ENCODE assay signal across 28 cellular contexts in the genomic region with DNA sequence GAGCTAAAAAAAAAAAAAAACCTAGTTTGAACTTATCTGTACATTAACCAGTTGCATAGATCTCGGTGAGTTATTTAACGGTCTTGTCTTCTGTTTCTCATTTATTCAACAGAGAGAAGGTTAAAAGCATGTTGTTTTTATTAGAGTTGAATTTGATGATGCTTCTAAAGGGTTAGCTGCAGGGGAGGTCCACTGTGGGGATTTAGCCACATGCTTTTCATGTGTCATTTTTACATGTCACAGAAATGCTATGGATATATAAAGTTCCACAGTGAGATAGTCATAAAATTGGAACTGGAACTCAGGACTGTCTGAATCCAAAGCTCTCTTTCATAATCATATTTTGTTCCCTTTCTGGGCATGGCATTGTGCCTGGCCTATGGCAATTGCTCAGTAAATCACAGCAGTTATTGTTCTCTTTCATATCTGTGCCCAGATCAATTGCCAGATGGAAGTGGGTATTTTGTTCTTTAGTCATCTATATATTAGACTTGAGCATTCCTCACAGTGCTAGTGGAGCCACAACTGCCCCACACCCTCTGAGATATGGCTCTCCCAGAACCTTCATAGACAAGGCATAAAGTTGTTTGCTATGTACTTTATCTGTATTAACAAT.
"Had no signal": no experiment of that assay in that cellular context is flagged by ENCODE, and none has a peak within 500 bp of the region (broad histone marks: within the 10 kb centered on the region; RNA-seq: fewer than 3 reads in every experiment).

No MANE protein-coding gene starts in this region.

- H3K9me3 Mint-ChIP-seq: stimulated activated memory B cell treated with anti-CD40 and anti-IgM and Interleukin-4, amounts not matched to agents 10 μg/mL and 1 μg/mL and 100 μg/mL, for 72 hours; type B pancreatic cell had no signal

- H3K36me3 ChIP-seq: stomach, suprapubic skin, thoracic aorta, thyroid gland, tibial artery, tibial nerve, transverse colon, upper lobe of left lung, upper lobe of right lung, uterus, vagina had no signal

- H3K27ac ChIP-seq: stomach, suprapubic skin, testis, thoracic aorta, thyroid gland, tibial artery, tibial nerve, transverse colon, upper lobe of left lung, upper lobe of right lung, uterus, vagina had no signal

- H3K27me3 Mint-ChIP-seq: stimulated activated memory B cell treated with anti-CD40 and anti-IgM and Interleukin-4, amounts not matched to agents 10 μg/mL and 1 μg/mL and 100 μg/mL, for 72 hours; stimulated activated naive B cell treated with anti-CD40 and anti-IgM and Interleukin-4, amounts not matched to agents 10 μg/mL and 1 μg/mL and 100 μg/mL, for 72 hours; stimulated activated naive CD8-positive, alpha-beta T cell treated with anti-CD3 and anti-CD28 coated beads, Interleukin-15, amount 100 ng/mL, for 72 hours; stimulated activated naive CD8-positive, alpha-beta T cell treated with anti-CD3 and anti-CD28 coated beads, Interleukin-15, Interleukin-2, amounts not matched to agents 100 ng/mL and 50 ng/mL, for 24 hours had no signal

- H3K4me3 ChIP-seq: stomach, suprapubic skin, testis, thoracic aorta, thyroid gland, tibial artery, tibial nerve, transverse colon, upper lobe of left lung, upper lobe of right lung, uterus, vagina had no signal

- H3K36me3 Mint-ChIP-seq: stimulated activated effector memory CD8-positive, alpha-beta T cell treated with anti-CD3 and anti-CD28 coated beads, Interleukin-12 subunit alpha, Interleukin-12 subunit beta, amount 100 ng/mL, for 72 hours; stimulated activated memory B cell treated with anti-CD40 and anti-IgM and Interleukin-4, amounts not matched to agents 10 μg/mL and 1 μg/mL and 100 μg/mL, for 72 hours; stimulated activated naive B cell treated with anti-CD40 and anti-IgM and Interleukin-4, amounts not matched to agents 10 μg/mL and 1 μg/mL and 100 μg/mL, for 72 hours; type B pancreatic cell had no signal

- DNase-seq: stimulated activated CD4-positive, alpha-beta T cell treated with anti-CD3 and anti-CD28 coated beads, Interleukin-2, amount 100 ng/mL, for 48 hours; stimulated activated CD4-positive, alpha-beta T cell treated with anti-CD3 and anti-CD28 coated beads, Interleukin-4, amount 100 ng/mL, for 1 hour; stimulated activated CD4-positive, alpha-beta T cell treated with anti-CD3 and anti-CD28 coated beads, Interleukin-4, amount 100 ng/mL, for 24 hours; stimulated activated CD4-positive, alpha-beta T cell treated with anti-CD3 and anti-CD28 coated beads, Interleukin-4, amount 100 ng/mL, for 4 hours; stimulated activated CD8-positive, alpha-beta memory T cell treated with anti-CD3 and anti-CD28 coated beads, Interleukin-4, amount 100 ng/mL, for 48 hours; stimulated activated naive B cell treated with anti-CD40 and anti-IgM and Interleukin-4, amounts not matched to agents 10 μg/mL and 1 μg/mL and 100 μg/mL, for 72 hours; stimulated activated naive CD4-positive, alpha-beta T cell; stimulated activated naive CD4-positive, alpha-beta T cell treated with Interleukin-2 at 50 U/mL for 16 hours; stimulated activated naive CD8-positive, alpha-beta T cell treated with anti-CD3 and anti-CD28 coated beads, Interleukin-15, amount 100 ng/mL, for 72 hours; stimulated activated naive CD8-positive, alpha-beta T cell treated with anti-CD3 and anti-CD28 coated beads, Interleukin-15, Interleukin-2, amounts not matched to agents 100 U/mL and 50 U/mL, for 24 hours; stomach; substantia nigra; testis; thyroid gland; tibial artery; transverse colon; trophoblast cell; upper lobe of left lung; upper lobe of right lung; uterus had no signal

- H3K4me1 ChIP-seq: stomach, suprapubic skin, testis, thyroid gland, tibial artery, tibial nerve, transverse colon, upper lobe of left lung, upper lobe of right lung, uterus, vagina had no signal

- ATAC-seq: stimulated activated effector memory CD8-positive, alpha-beta T cell treated with anti-CD3 and anti-CD28 coated beads, Interleukin-12 subunit alpha, Interleukin-12 subunit beta, amount 100 ng/mL, for 72 hours; stimulated activated memory B cell treated with anti-CD40 and anti-IgM and Interleukin-4, amounts not matched to agents 10 μg/mL and 1 μg/mL and 100 μg/mL, for 72 hours; stimulated activated naive B cell treated with anti-CD40 and anti-IgM and Interleukin-4, amounts not matched to agents 10 μg/mL and 1 μg/mL and 100 μg/mL, for 72 hours; stimulated activated naive CD8-positive, alpha-beta T cell treated with anti-CD3 and anti-CD28 coated beads, Interleukin-15, amount 100 ng/mL, for 72 hours; stimulated activated naive CD8-positive, alpha-beta T cell treated with anti-CD3 and anti-CD28 coated beads, Interleukin-15, Interleukin-2, amounts not matched to agents 100 U/mL and 50 U/mL, for 24 hours; upper lobe of right lung had no signal

- H3K9me3 ChIP-seq: stomach, suprapubic skin, testis, thoracic aorta, thyroid gland, tibial artery, tibial nerve, transverse colon, upper lobe of left lung, upper lobe of right lung, uterus, vagina had no signal

- H3K27me3 ChIP-seq: stomach, suprapubic skin, testis, thyroid gland, tibial artery, tibial nerve, transverse colon, upper lobe of left lung, upper lobe of right lung, uterus, vagina had no signal

- H3K4me1 Mint-ChIP-seq: stimulated activated effector memory CD8-positive, alpha-beta T cell treated with anti-CD3 and anti-CD28 coated beads, Interleukin-12 subunit alpha, Interleukin-12 subunit beta, amount 100 ng/mL, for 72 hours; stimulated activated memory B cell treated with anti-CD40 and anti-IgM and Interleukin-4, amounts not matched to agents 10 μg/mL and 1 μg/mL and 100 μg/mL, for 72 hours; stimulated activated naive B cell treated with anti-CD40 and anti-IgM and Interleukin-4, amounts not matched to agents 10 μg/mL and 1 μg/mL and 100 μg/mL, for 72 hours; stimulated activated naive CD8-positive, alpha-beta T cell treated with anti-CD3 and anti-CD28 coated beads, Interleukin-15, amount 100 ng/mL, for 72 hours had no signal

- H3K4me3 Mint-ChIP-seq: stimulated activated effector memory CD8-positive, alpha-beta T cell treated with anti-CD3 and anti-CD28 coated beads, Interleukin-12 subunit alpha, Interleukin-12 subunit beta, amount 100 ng/mL, for 72 hours; stimulated activated memory B cell treated with anti-CD40 and anti-IgM and Interleukin-4, amounts not matched to agents 10 μg/mL and 1 μg/mL and 100 μg/mL, for 72 hours; stimulated activated naive B cell treated with anti-CD40 and anti-IgM and Interleukin-4, amounts not matched to agents 10 μg/mL and 1 μg/mL and 100 μg/mL, for 72 hours; stimulated activated naive CD8-positive, alpha-beta T cell treated with anti-CD3 and anti-CD28 coated beads, Interleukin-15, amount 100 ng/mL, for 72 hours; stimulated activated naive CD8-positive, alpha-beta T cell treated with anti-CD3 and anti-CD28 coated beads, Interleukin-15, Interleukin-2, amounts not matched to agents 100 ng/mL and 50 ng/mL, for 24 hours; type B pancreatic cell had no signal

- H3K27ac Mint-ChIP-seq: stimulated activated effector memory CD8-positive, alpha-beta T cell treated with anti-CD3 and anti-CD28 coated beads, Interleukin-12 subunit alpha, Interleukin-12 subunit beta, amount 100 ng/mL, for 72 hours; stimulated activated memory B cell treated with anti-CD40 and anti-IgM and Interleukin-4, amounts not matched to agents 10 μg/mL and 1 μg/mL and 100 μg/mL, for 72 hours; stimulated activated naive B cell treated with anti-CD40 and anti-IgM and Interleukin-4, amounts not matched to agents 10 μg/mL and 1 μg/mL and 100 μg/mL, for 72 hours; stimulated activated naive CD8-positive, alpha-beta T cell treated with anti-CD3 and anti-CD28 coated beads, Interleukin-15, amount 100 ng/mL, for 72 hours; stimulated activated naive CD8-positive, alpha-beta T cell treated with anti-CD3 and anti-CD28 coated beads, Interleukin-15, Interleukin-2, amounts not matched to agents 100 ng/mL and 50 ng/mL, for 24 hours; type B pancreatic cell had no signal
